17 cellular contexts compared by ENCODE assay signal in genomic region chr13:62524061-62524460, GRCh38.
A peak's percentile ranks its signal among the peaks of the same experiment; 100 is the strongest.
DNase-seq lines count a peak whose midpoint lies in the region; ATAC-seq and TF ChIP-seq lines count a peak whose summit lies in the region.
"Had no signal": no experiment of that assay in that cellular context is flagged by ENCODE, and none has a peak within 500 bp of the region (broad histone marks: within the 10 kb centered on the region; RNA-seq: fewer than 3 reads in every experiment).

No MANE protein-coding gene starts in this region.

- H3K4me3 ChIP-seq in GM06990 (replicated peaks; ENCODE audit: low read depth, low read length): no peak overlapping the region
- H3K4me3 ChIP-seq: heart left ventricle, tibial nerve had no signal

- no peaks in the 10 kb centered on the region for H3K36me3 ChIP-seq in GM06990 (ENCODE audit: control insufficient read depth, insufficient read depth, low read length)
- H3K36me3 ChIP-seq: heart left ventricle, tibial nerve had no signal

- peak; percentile 83 for ATAC-seq in GM19395 (IDR thresholded peaks at IDR 0.05; ENCODE audit: unreplicated experiment)
- peak; percentile 80 for ATAC-seq in HG02588 (IDR thresholded peaks at IDR 0.05; ENCODE audit: unreplicated experiment)
- ATAC-seq in HG03159 (IDR thresholded peaks at IDR 0.05; ENCODE audit: unreplicated experiment): peak; percentile 84
- ATAC-seq: heart left ventricle, left lobe of liver had no signal

- no peak for TF ChIP-seq CTCF in GM06990 (IDR thresholded peaks at IDR 0.05; ENCODE audit: insufficient read depth, low read length, poor library complexity, severe bottlenecking)

- no peaks in the 10 kb centered on the region for H3K27me3 ChIP-seq in GM06990 (replicated peaks; ENCODE audit: control insufficient read depth, insufficient read depth, low read length)
- H3K27me3 ChIP-seq: heart left ventricle, tibial nerve had no signal

- peak; percentile 55 for DNase-seq in GM06990 (ENCODE audit: extremely low read depth, insufficient read length)
- no peak for DNase-seq in cerebellar cortex (ENCODE audit: low spot score)
- no peak for DNase-seq in putamen (ENCODE audit: low spot score)
- no peak for DNase-seq in NCI-H2081 (lab: John Stamatoyannopoulos, UW)
- DNase-seq in NCI-H69 (lab: John Stamatoyannopoulos, UW): no peak
- DNase-seq: activated CD4-positive, alpha-beta T cell treated with anti-CD3 and anti-CD28 coated beads, Interleukin-2, amount 50 U/mL, for 1 hour; activated gamma-delta T cell; H7; heart left ventricle; Kasumi-1; NCI-H2107; small intestine had no signal
